Comparison of ENCODE assay signal across 10 cellular contexts in genomic region chr5:153358315-153358976, GRCh38.
DNase-seq lines count a peak whose midpoint lies in the region; ATAC-seq lines count a peak whose summit lies in the region.
"Had no signal": no experiment of that assay in that cellular context is flagged by ENCODE, and none has a peak within 500 bp of the region (broad histone marks: within the 10 kb centered on the region; RNA-seq: fewer than 3 reads in every experiment).

No MANE protein-coding gene starts in this region.

- H3K36me3 ChIP-seq in H7 (replicated peaks; ENCODE audit: control insufficient read depth, insufficient read depth, low read length), result no peaks in the 10 kb centered on the region

- no peaks in the 10 kb centered on the region for H3K4me1 Mint-ChIP-seq in central memory CD8-positive, alpha-beta T cell

- DNase-seq in central memory CD8-positive, alpha-beta T cell (ENCODE audit: low spot score in 2 of 2), result no peak
- DNase-seq in anterior cingulate cortex (lab: John Stamatoyannopoulos, UW), result no peak
- no peak for DNase-seq in GM19240 (ENCODE audit: insufficient read length, low spot score)
- no peak for DNase-seq in H7
- DNase-seq: aorta, GDM1, NCI-H510A had no signal

- peaks cover 6% of the 10 kb centered on the region for H3K9me3 Mint-ChIP-seq in central memory CD8-positive, alpha-beta T cell

- H3K36me3 Mint-ChIP-seq in central memory CD8-positive, alpha-beta T cell (ENCODE audit: insufficient read depth), result no peaks in the 10 kb centered on the region

- ATAC-seq in GM18861 (IDR thresholded peaks at IDR 0.05; ENCODE audit: unreplicated experiment) (peak; percentile 86), GM21381 (IDR thresholded peaks at IDR 0.05; ENCODE audit: unreplicated experiment) (peak; percentile 95), HG03066 (IDR thresholded peaks at IDR 0.05; ENCODE audit: low read depth, unreplicated experiment) (peak; percentile 80)
- ATAC-seq in central memory CD8-positive, alpha-beta T cell (replicated peaks; ENCODE audit: extremely low read depth, poor library complexity, severe bottlenecking), result no peak

- peaks cover 5% of the 10 kb centered on the region for H3K27me3 Mint-ChIP-seq in central memory CD8-positive, alpha-beta T cell

- no peak overlapping the region for H3K27ac Mint-ChIP-seq in central memory CD8-positive, alpha-beta T cell (ENCODE audit: low read depth)

- no peaks in the 10 kb centered on the region for H3K27me3 ChIP-seq in H7 (ENCODE audit: control insufficient read depth, insufficient read depth, low read length)

- H3K4me3 Mint-ChIP-seq in central memory CD8-positive, alpha-beta T cell, result peak overlapping the region; percentile 23

- no peak overlapping the region for H3K4me3 ChIP-seq in H7 (ENCODE audit: insufficient read depth, low read depth, low read length)
